ENCODE assay signal across 34 cellular contexts in the genomic region with DNA sequence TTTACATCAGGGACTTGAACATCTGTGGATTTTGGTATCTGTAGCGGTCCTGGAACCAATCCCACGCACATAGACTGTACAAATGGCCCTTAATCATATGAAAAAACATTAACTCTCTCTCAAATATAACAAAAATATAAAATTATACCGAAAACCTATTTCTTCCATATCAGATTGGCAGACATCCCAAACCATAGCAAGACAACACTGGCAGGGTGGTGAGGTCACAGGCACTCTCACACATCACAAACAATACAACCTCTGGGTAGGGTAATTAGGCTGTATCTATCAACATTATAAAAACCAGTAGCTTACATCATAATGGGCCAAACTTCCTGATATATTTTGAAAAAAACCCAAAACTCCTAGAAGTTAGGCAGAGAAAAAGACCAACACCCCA. TPM values are rescaled to one million over a fixed set of nuclear protein-coding genes. Genes with fewer than 3 reads are reported as not detected.
"Had no signal": no experiment of that assay in that cellular context is flagged by ENCODE, and none has a peak within 500 bp of the region (broad histone marks: within the 10 kb centered on the region; RNA-seq: fewer than 3 reads in every experiment).

No MANE protein-coding gene starts in this region.

- H3K4me3 Mint-ChIP-seq: activated CD4-positive, alpha-beta memory T cell treated with anti-CD3 and anti-CD28 coated beads for 36 hours; activated CD4-positive, alpha-beta T cell treated with anti-CD3 and anti-CD28 coated beads for 36 hours; activated CD4-positive, alpha-beta T cell treated with anti-CD3 and anti-CD28 coated beads, Interleukin-2, amount 10 ng/mL, durations not matched to agents 24 days and 14 days; activated CD8-positive, alpha-beta memory T cell treated with anti-CD3 and anti-CD28 coated beads, Interleukin-2, amount 10 ng/mL, durations not matched to agents 7 days and 5 days; activated CD8-positive, alpha-beta T cell treated with anti-CD3 and anti-CD28 coated beads, Interleukin-2, amount 10 ng/mL, durations not matched to agents 7 days and 5 days; activated naive CD4-positive, alpha-beta T cell treated with anti-CD3 and anti-CD28 coated beads, Interleukin-2, amount 10 ng/mL, durations not matched to agents 7 days and 5 days; activated naive CD8-positive, alpha-beta T cell; activated T-helper 1 cell treated with anti-CD3 and anti-CD28 coated beads, Interleukin-12 subunit alpha, Interleukin-12 subunit beta, Interleukin-2, Interleukin-4 antibody, amounts not matched to agents 30 ng/mL and 10 ng/mL and 1 ng/mL, durations not matched to agents 14 hours and 24 hours and 36 hours; central memory CD8-positive, alpha-beta T cell; dendritic cell treated with granulocyte-macrophage colony-stimulating factor and Interleukin-4, amounts not matched to agents 40 ng/mL and 50 ng/mL, for 4 days had no signal

- H3K27me3 Mint-ChIP-seq: activated CD4-positive, alpha-beta memory T cell treated with anti-CD3 and anti-CD28 coated beads for 36 hours; activated CD4-positive, alpha-beta T cell treated with anti-CD3 and anti-CD28 coated beads for 36 hours; activated CD4-positive, alpha-beta T cell treated with anti-CD3 and anti-CD28 coated beads, Interleukin-2, amount 10 ng/mL, durations not matched to agents 24 days and 14 days; activated CD8-positive, alpha-beta memory T cell treated with anti-CD3 and anti-CD28 coated beads, Interleukin-2, amount 10 ng/mL, durations not matched to agents 7 days and 5 days; central memory CD8-positive, alpha-beta T cell; dendritic cell treated with granulocyte-macrophage colony-stimulating factor and Interleukin-4, amounts not matched to agents 40 ng/mL and 50 ng/mL, for 4 days had no signal

- H3K36me3 Mint-ChIP-seq: activated CD4-positive, alpha-beta memory T cell treated with anti-CD3 and anti-CD28 coated beads for 36 hours; activated CD8-positive, alpha-beta memory T cell treated with anti-CD3 and anti-CD28 coated beads, Interleukin-2, amount 10 ng/mL, durations not matched to agents 7 days and 5 days; activated naive CD4-positive, alpha-beta T cell treated with anti-CD3 and anti-CD28 coated beads, Interleukin-2, amount 10 ng/mL, durations not matched to agents 7 days and 5 days; activated naive CD8-positive, alpha-beta T cell had no signal

- H3K9me3 ChIP-seq: esophagus muscularis mucosa, gastrocnemius medialis had no signal

- H3K27ac ChIP-seq: brain microvascular endothelial cell, coronary artery, dorsolateral prefrontal cortex, esophagus muscularis mucosa, foreskin keratinocyte, gastrocnemius medialis, heart left ventricle had no signal

- H3K4me1 Mint-ChIP-seq: activated CD4-positive, alpha-beta T cell treated with anti-CD3 and anti-CD28 coated beads for 36 hours; activated CD4-positive, alpha-beta T cell treated with anti-CD3 and anti-CD28 coated beads, Interleukin-2, amount 10 ng/mL, durations not matched to agents 24 days and 14 days; activated naive CD4-positive, alpha-beta T cell treated with anti-CD3 and anti-CD28 coated beads, Interleukin-2, amount 10 ng/mL, durations not matched to agents 7 days and 5 days; central memory CD8-positive, alpha-beta T cell had no signal

- H3K27me3 ChIP-seq: brain microvascular endothelial cell, dorsolateral prefrontal cortex, esophagus muscularis mucosa, foreskin keratinocyte, gastrocnemius medialis, heart left ventricle had no signal

- H3K4me3 ChIP-seq: coronary artery, dorsolateral prefrontal cortex, esophagus muscularis mucosa, gastrocnemius medialis, heart left ventricle had no signal

- H3K27ac Mint-ChIP-seq: activated CD4-positive, alpha-beta memory T cell treated with anti-CD3 and anti-CD28 coated beads for 36 hours; activated CD4-positive, alpha-beta T cell treated with anti-CD3 and anti-CD28 coated beads for 36 hours; activated CD4-positive, alpha-beta T cell treated with anti-CD3 and anti-CD28 coated beads, Interleukin-2, amount 10 ng/mL, durations not matched to agents 24 days and 14 days; activated CD8-positive, alpha-beta memory T cell treated with anti-CD3 and anti-CD28 coated beads, Interleukin-2, amount 10 ng/mL, durations not matched to agents 7 days and 5 days; activated CD8-positive, alpha-beta T cell treated with anti-CD3 and anti-CD28 coated beads, Interleukin-2, amount 10 ng/mL, durations not matched to agents 7 days and 5 days; activated naive CD4-positive, alpha-beta T cell treated with anti-CD3 and anti-CD28 coated beads, Interleukin-2, amount 10 ng/mL, durations not matched to agents 7 days and 5 days; activated naive CD8-positive, alpha-beta T cell; activated T-helper 1 cell treated with anti-CD3 and anti-CD28 coated beads, Interleukin-12 subunit alpha, Interleukin-12 subunit beta, Interleukin-2, Interleukin-4 antibody, amounts not matched to agents 30 ng/mL and 10 ng/mL and 1 ng/mL, durations not matched to agents 14 hours and 24 hours and 36 hours; activated T-helper 2 cell treated with anti-CD3 and anti-CD28 coated beads, Interferon-gamma antibody, Interleukin-2, Interleukin-4, amounts not matched to agents 10 μg/mL and 5 μg/mL and 100 μg/mL, durations not matched to agents 14 hours and 24 hours and 36 hours; dendritic cell treated with granulocyte-macrophage colony-stimulating factor and Interleukin-4, amounts not matched to agents 40 ng/mL and 50 ng/mL, for 4 days had no signal

- H3K36me3 ChIP-seq: brain microvascular endothelial cell, esophagus muscularis mucosa, gastrocnemius medialis, heart left ventricle had no signal

- H3K9me3 Mint-ChIP-seq: activated CD4-positive, alpha-beta memory T cell treated with anti-CD3 and anti-CD28 coated beads for 36 hours; activated CD4-positive, alpha-beta T cell treated with anti-CD3 and anti-CD28 coated beads, Interleukin-2, amount 10 ng/mL, durations not matched to agents 24 days and 14 days; activated naive CD4-positive, alpha-beta T cell treated with anti-CD3 and anti-CD28 coated beads, Interleukin-2, amount 10 ng/mL, durations not matched to agents 7 days and 5 days; activated T-helper 1 cell treated with anti-CD3 and anti-CD28 coated beads, Interleukin-12 subunit alpha, Interleukin-12 subunit beta, Interleukin-2, Interleukin-4 antibody, amounts not matched to agents 30 ng/mL and 10 ng/mL and 1 ng/mL, durations not matched to agents 14 hours and 24 hours and 36 hours; activated T-helper 2 cell treated with anti-CD3 and anti-CD28 coated beads, Interferon-gamma antibody, Interleukin-2, Interleukin-4, amounts not matched to agents 10 μg/mL and 5 μg/mL and 100 μg/mL, durations not matched to agents 14 hours and 24 hours and 36 hours; central memory CD8-positive, alpha-beta T cell; dendritic cell treated with granulocyte-macrophage colony-stimulating factor and Interleukin-4, amounts not matched to agents 40 ng/mL and 50 ng/mL, for 4 days had no signal

- H3K4me1 ChIP-seq: esophagus muscularis mucosa, foreskin keratinocyte, gastrocnemius medialis, heart left ventricle had no signal

- ATAC-seq: activated CD4-positive, alpha-beta T cell treated with anti-CD3 and anti-CD28 coated beads for 36 hours; activated CD8-positive, alpha-beta memory T cell treated with anti-CD3 and anti-CD28 coated beads, Interleukin-2, amount 10 ng/mL, durations not matched to agents 7 days and 5 days; activated CD8-positive, alpha-beta T cell treated with anti-CD3 and anti-CD28 coated beads, Interleukin-2, amount 10 ng/mL, durations not matched to agents 7 days and 5 days; foreskin keratinocyte; gastrocnemius medialis; heart left ventricle had no signal

- DNase-seq: activated CD4-positive, alpha-beta memory T cell treated with anti-CD3 and anti-CD28 coated beads for 36 hours; activated CD4-positive, alpha-beta T cell treated with anti-CD3 and anti-CD28 coated beads for 36 hours; activated CD4-positive, alpha-beta T cell treated with anti-CD3 and anti-CD28 coated beads, Interleukin-2, amount 10 ng/mL, durations not matched to agents 24 days and 14 days; activated CD4-positive, CD25-positive, alpha-beta regulatory T cell; activated CD4-positive, CD25-positive, alpha-beta regulatory T cell treated with anti-CD3 and anti-CD28 coated beads, Interleukin-2, amount 50 U/mL, for 72 hours; activated CD8-positive, alpha-beta memory T cell treated with anti-CD3 and anti-CD28 coated beads, Interleukin-2, amount 10 ng/mL, durations not matched to agents 7 days and 5 days; activated CD8-positive, alpha-beta memory T cell treated with anti-CD3 and anti-CD28 coated beads, Interleukin-2, amount 50 U/mL, for 4 hours; activated CD8-positive, alpha-beta T cell treated with anti-CD3 and anti-CD28 coated beads, Interleukin-2, amount 10 ng/mL, durations not matched to agents 7 days and 5 days; activated effector memory CD4-positive, alpha-beta T cell treated with anti-CD3 and anti-CD28 coated beads, Interleukin-2, amount 50 U/mL, for 16 hours; activated naive CD4-positive, alpha-beta T cell treated with anti-CD3 and anti-CD28 coated beads, Interleukin-2, amount 10 ng/mL, durations not matched to agents 7 days and 5 days; activated T-cell treated with anti-CD3 and anti-CD28 coated beads, Interleukin-2, amount 50 U/mL, for 1 hour; activated T-cell treated with anti-CD3 and anti-CD28 coated beads, Interleukin-2, amount 50 U/mL, for 48 hours; amniotic stem cell; anterior cingulate cortex; brain microvascular endothelial cell; dorsolateral prefrontal cortex; effector memory CD4-positive, alpha-beta T cell; erythroblast; foreskin keratinocyte; gastrocnemius medialis; glutamatergic neuron; heart left ventricle; T-helper 2 cell had no signal

RNA-seq across cellular contexts. Expression of a gene that starts 40.9 kb away (rescaled TPM):
- total RNA-seq: activated CD4-positive, alpha-beta memory T cell treated with anti-CD3 and anti-CD28 coated beads for 36 hours; activated CD4-positive, alpha-beta T cell treated with anti-CD3 and anti-CD28 coated beads for 36 hours; activated CD4-positive, alpha-beta T cell treated with anti-CD3 and anti-CD28 coated beads, Interleukin-2, amount 10 ng/mL, durations not matched to agents 24 days and 14 days; activated CD8-positive, alpha-beta memory T cell treated with anti-CD3 and anti-CD28 coated beads for 36 hours; activated CD8-positive, alpha-beta memory T cell treated with anti-CD3 and anti-CD28 coated beads, Interleukin-2, amount 10 ng/mL, durations not matched to agents 7 days and 5 days; activated CD8-positive, alpha-beta T cell treated with anti-CD3 and anti-CD28 coated beads, Interleukin-2, amount 10 ng/mL, durations not matched to agents 7 days and 5 days; activated T-helper 1 cell treated with anti-CD3 and anti-CD28 coated beads, Interleukin-12 subunit alpha, Interleukin-12 subunit beta, Interleukin-2, Interleukin-4 antibody, amounts not matched to agents 30 ng/mL and 10 ng/mL and 1 ng/mL, durations not matched to agents 14 hours and 24 hours and 36 hours; activated T-helper 2 cell treated with anti-CD3 and anti-CD28 coated beads, Interferon-gamma antibody, Interleukin-2, Interleukin-4, amounts not matched to agents 10 μg/mL and 5 μg/mL and 100 μg/mL, durations not matched to agents 14 hours and 24 hours and 36 hours; cardiac septum; cerebellum; esophagus muscularis mucosa; gastrocnemius medialis; heart left ventricle; T-helper 1 cell treated with Interleukin-12 subunit alpha and Interleukin-12 subunit beta and Interleukin-4 antibody, amounts not matched to agents 30 ng/mL and 1 ng/mL, for 36 hours had no signal
- polyA plus RNA-seq: heart left ventricle had no signal
